ENCODE assay signal across 20 cellular contexts in genomic region chr6:142013875-142014495, GRCh38.
A peak's percentile ranks its signal among the peaks of the same experiment; 100 is the strongest.
DNase-seq lines count a peak whose midpoint lies in the region; ATAC-seq and TF ChIP-seq lines count a peak whose summit lies in the region.
"Had no signal": no experiment of that assay in that cellular context is flagged by ENCODE, and none has a peak within 500 bp of the region (broad histone marks: within the 10 kb centered on the region; RNA-seq: fewer than 3 reads in every experiment).

No MANE protein-coding gene starts in this region.

- no peak for ATAC-seq in activated naive CD8-positive, alpha-beta T cell treated with anti-CD3 and anti-CD28 coated beads, Interleukin-2, amount 50 U/mL, for 24 hours
- no peak for ATAC-seq in GM19397 (IDR thresholded peaks at IDR 0.05; ENCODE audit: unreplicated experiment)
- ATAC-seq in HG02885 (IDR thresholded peaks at IDR 0.05; ENCODE audit: poor library complexity, unreplicated experiment): no peak
- ATAC-seq: heart right ventricle; left lobe of liver; naive thymus-derived CD4-positive, alpha-beta T cell had no signal

- H3K4me2 ChIP-seq in hepatocyte: peak overlapping the region; percentile 53

- peaks cover 18% of the 10 kb centered on the region for H3K4me1 Mint-ChIP-seq in activated naive CD8-positive, alpha-beta T cell (ENCODE audit: low read depth)
- H3K4me1 Mint-ChIP-seq in activated naive CD8-positive, alpha-beta T cell treated with anti-CD3 and anti-CD28 coated beads, Interleukin-2, amount 50 U/mL, for 24 hours: peaks cover 29% of the 10 kb centered on the region

- no peak for DNase-seq in activated naive CD8-positive, alpha-beta T cell treated with anti-CD3 and anti-CD28 coated beads, Interleukin-2, amount 50 U/mL, for 24 hours
- DNase-seq in adipocyte (ENCODE audit: low read depth) (no peak), hepatocyte (ENCODE audit: low spot score) (no peak)
- no peak for DNase-seq in stimulated activated CD4-positive, alpha-beta T cell treated with anti-CD3 and anti-CD28 coated beads, Interleukin-1b, Interleukin-23, amount 100 ng/mL, for 48 hours
- no peak for DNase-seq in activated CD4-positive, alpha-beta T cell treated with anti-CD3 and anti-CD28 coated beads for 1 hour
- DNase-seq: 8988T; activated CD8-positive, alpha-beta T cell treated with anti-CD3 and anti-CD28 coated beads for 36 hours; activated gamma-delta T cell; CD4-positive, alpha-beta memory T cell; heart right ventricle; naive thymus-derived CD4-positive, alpha-beta T cell; NCI-H2081 treated with DMSO at 0.1 percent for 48 hours; Right ventricle myocardium superior; stimulated activated CD4-positive, alpha-beta T cell treated with anti-CD3 and anti-CD28 coated beads, Interleukin-2, amount 100 ng/mL, for 48 hours had no signal

- H3K79me2 ChIP-seq in hepatocyte: no peaks in the 10 kb centered on the region

- 78% methylated on average over 4 of the region's 4 CpGs for WGBS in hepatocyte (ENCODE audit: low lambda C conversion rate, missing lambda C conversion rate)

- no peak overlapping the region for H3K27ac Mint-ChIP-seq in activated naive CD8-positive, alpha-beta T cell
- H3K27ac Mint-ChIP-seq in activated naive CD8-positive, alpha-beta T cell treated with anti-CD3 and anti-CD28 coated beads, Interleukin-2, amount 50 U/mL, for 24 hours: no peak overlapping the region
- H3K27ac Mint-ChIP-seq: activated CD8-positive, alpha-beta T cell treated with anti-CD3 and anti-CD28 coated beads for 36 hours; CD4-positive, alpha-beta memory T cell; naive thymus-derived CD4-positive, alpha-beta T cell; type B pancreatic cell had no signal

- H3K9me3 Mint-ChIP-seq in activated naive CD8-positive, alpha-beta T cell (ENCODE audit: low read depth): no peaks in the 10 kb centered on the region
- H3K9me3 Mint-ChIP-seq in activated naive CD8-positive, alpha-beta T cell treated with anti-CD3 and anti-CD28 coated beads, Interleukin-2, amount 50 U/mL, for 24 hours: no peaks in the 10 kb centered on the region
- H3K9me3 Mint-ChIP-seq: CD4-positive, alpha-beta memory T cell; naive thymus-derived CD4-positive, alpha-beta T cell; type B pancreatic cell had no signal

- peak overlapping the region; percentile 52 for H3K9ac ChIP-seq in adipocyte (ENCODE audit: low read length)

- H3K4me3 Mint-ChIP-seq in activated naive CD8-positive, alpha-beta T cell: peak overlapping the region; percentile 48
- H3K4me3 Mint-ChIP-seq in activated naive CD8-positive, alpha-beta T cell treated with anti-CD3 and anti-CD28 coated beads, Interleukin-2, amount 50 U/mL, for 24 hours: no peak overlapping the region
- H3K4me3 Mint-ChIP-seq: activated CD8-positive, alpha-beta T cell treated with anti-CD3 and anti-CD28 coated beads for 36 hours; CD4-positive, alpha-beta memory T cell; naive thymus-derived CD4-positive, alpha-beta T cell; type B pancreatic cell had no signal

- H3K9me3 ChIP-seq in adipocyte (ENCODE audit: control insufficient read depth, low read length) (no peaks in the 10 kb centered on the region), hepatocyte (ENCODE audit: low read depth) (no peaks in the 10 kb centered on the region)
- H3K9me3 ChIP-seq: right atrium auricular region had no signal

- no peak for TF ChIP-seq CTCF in hepatocyte (IDR thresholded peaks at IDR 0.05; ENCODE audit: poor library complexity)

- H3K36me3 Mint-ChIP-seq in activated naive CD8-positive, alpha-beta T cell: peaks cover 2% of the 10 kb centered on the region
- H3K36me3 Mint-ChIP-seq in activated naive CD8-positive, alpha-beta T cell treated with anti-CD3 and anti-CD28 coated beads, Interleukin-2, amount 50 U/mL, for 24 hours (ENCODE audit: low read depth): peaks cover 7% of the 10 kb centered on the region
- H3K36me3 Mint-ChIP-seq: CD4-positive, alpha-beta memory T cell; naive thymus-derived CD4-positive, alpha-beta T cell; type B pancreatic cell had no signal

- H3K36me3 ChIP-seq in adipocyte (ENCODE audit: control insufficient read depth, insufficient read depth, low read length, severe bottlenecking) (no peaks in the 10 kb centered on the region), hepatocyte (replicated peaks; ENCODE audit: insufficient read depth, low read depth) (no peaks in the 10 kb centered on the region)
- H3K36me3 ChIP-seq: heart right ventricle, right atrium auricular region had no signal

- no peak overlapping the region for H3K27ac ChIP-seq in hepatocyte
- H3K27ac ChIP-seq: heart right ventricle, right atrium auricular region had no signal

- no peak overlapping the region for H2AFZ ChIP-seq in hepatocyte

- H3K27me3 ChIP-seq in adipocyte (replicated peaks; ENCODE audit: control insufficient read depth, insufficient read depth, low read length) (no peaks in the 10 kb centered on the region), hepatocyte (no peaks in the 10 kb centered on the region)
- H3K27me3 ChIP-seq: heart right ventricle, right atrium auricular region had no signal

- peaks cover 4% of the 10 kb centered on the region for H3K27me3 Mint-ChIP-seq in activated naive CD8-positive, alpha-beta T cell
- peaks cover 22% of the 10 kb centered on the region for H3K27me3 Mint-ChIP-seq in activated naive CD8-positive, alpha-beta T cell treated with anti-CD3 and anti-CD28 coated beads, Interleukin-2, amount 50 U/mL, for 24 hours
- H3K27me3 Mint-ChIP-seq: type B pancreatic cell had no signal

- no peaks in the 10 kb centered on the region for H3K9me2 ChIP-seq in hepatocyte (replicated peaks; ENCODE audit: insufficient read depth)

- H3K4me1 ChIP-seq in adipocyte (ENCODE audit: control insufficient read depth, insufficient read depth, low read length) (peaks cover 35% of the 10 kb centered on the region), hepatocyte (ENCODE audit: insufficient read depth) (no peaks in the 10 kb centered on the region)
- H3K4me1 ChIP-seq: right atrium auricular region had no signal

- no peaks in the 10 kb centered on the region for H4K20me1 ChIP-seq in hepatocyte (ENCODE audit: insufficient read depth, poor library complexity, severe bottlenecking)

- H3K4me3 ChIP-seq in adipocyte (ENCODE audit: low read length) (peak overlapping the region; percentile 73), hepatocyte (no peak overlapping the region)
- H3K4me3 ChIP-seq: heart right ventricle, right atrium auricular region had no signal
